ENCODE assay signal across 10 cellular contexts in the genomic region with DNA sequence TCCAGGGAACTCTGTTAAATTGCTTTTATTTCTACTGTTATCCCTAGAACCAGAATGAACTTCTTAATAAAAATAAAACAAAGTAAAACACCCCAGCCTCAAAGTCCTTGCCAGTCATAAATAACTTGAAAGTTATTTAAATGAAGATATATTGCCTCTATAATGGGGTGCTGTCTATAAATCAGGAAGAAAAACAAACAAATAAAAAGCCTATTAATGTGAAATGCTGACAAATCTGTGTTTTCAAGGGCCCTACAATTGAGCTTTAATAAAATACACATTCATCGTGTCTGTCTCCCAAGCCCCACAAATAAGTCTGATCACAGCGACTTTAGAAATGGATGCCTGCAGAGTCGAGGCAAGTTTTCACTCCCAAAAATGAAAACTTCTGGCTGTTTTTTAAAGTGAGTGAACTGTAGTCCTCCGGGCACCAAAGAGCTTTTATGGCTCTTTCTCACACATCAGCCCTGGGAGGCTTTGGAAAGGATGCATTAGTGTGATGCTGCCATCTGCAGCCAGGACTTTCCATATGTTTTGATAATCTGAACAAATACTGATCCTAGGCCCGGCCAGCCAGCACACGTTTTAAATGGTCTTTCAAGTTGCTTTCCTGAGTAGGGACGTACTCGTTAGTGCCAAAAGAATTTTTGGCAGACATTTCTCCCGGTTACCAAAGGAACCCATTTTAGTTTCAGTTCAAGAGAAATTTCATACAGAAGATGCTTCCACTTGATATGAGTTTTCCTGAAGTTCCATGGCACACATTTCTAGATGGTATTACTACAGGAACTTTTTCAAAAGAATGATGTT. TPM values are rescaled to one million over a fixed set of nuclear protein-coding genes. Genes with fewer than 3 reads are reported as not detected.
DNase-seq lines count a peak whose midpoint lies in the region; ATAC-seq, FAIRE-seq and TF ChIP-seq lines count a peak whose summit lies in the region.
"Had no signal": no experiment of that assay in that cellular context is flagged by ENCODE, and none has a peak within 500 bp of the region (broad histone marks: within the 10 kb centered on the region; RNA-seq: fewer than 3 reads in every experiment).

No MANE protein-coding gene starts in this region.

- H3K9me3 ChIP-seq in pancreas: no peaks in the 10 kb centered on the region

- no peak for TF ChIP-seq CTCF in pancreas (IDR thresholded peaks at IDR 0.05)

- FAIRE-seq in pancreas (lab: Jason Lieb, UNC): no peak

- DNase-seq in NOMO-1 treated with DMSO at 0.1 percent for 48 hours (lab: John Stamatoyannopoulos, UW; ENCODE audit: unreplicated experiment): peak; percentile 1
- no peak for DNase-seq in NOMO-1 (lab: John Stamatoyannopoulos, UW; ENCODE audit: unreplicated experiment in 2 of 2)
- peak; percentile 58 for DNase-seq in NCI-H2227 (lab: John Stamatoyannopoulos, UW; ENCODE audit: unreplicated experiment)
- DNase-seq in dermis blood vessel endothelial cell: peak; percentile 35
- DNase-seq in pancreas: peak in 1 of 6 donors; percentile 9
- no peak for DNase-seq in C1 segment of cervical spinal cord (lab: John Stamatoyannopoulos, UW)
- no peak for DNase-seq in activated CD4-positive, alpha-beta T cell treated with anti-CD3 and anti-CD28 coated beads, Interleukin-2, amount 50 U/mL, for 4 hours

- no peak overlapping the region for H3K27ac ChIP-seq in pancreas
- H3K27ac ChIP-seq: skin epidermis had no signal

- 13 to 15% methylated on average over 9 of the region's 9 CpGs for WGBS in pancreas, 2 donors

- intact Hi-C loops in pancreas (cut with DNase I): no loop called here

- H3K4me1 ChIP-seq in pancreas: no peaks in the 10 kb centered on the region

- H3K4me3 ChIP-seq in pancreas: no peak overlapping the region
- H3K4me3 ChIP-seq: skin epidermis had no signal

- no peaks in the 10 kb centered on the region for H3K27me3 ChIP-seq in pancreas

- ATAC-seq in pancreas (peak in 3 of 4 donors; percentile 43 to 59 (median 59)), GM19455 (IDR thresholded peaks at IDR 0.05; ENCODE audit: unreplicated experiment) (no peak)

- no peaks in the 10 kb centered on the region for H3K36me3 ChIP-seq in pancreas

RNA-seq across cellular contexts. Expression of a gene that starts 16.3 kb away (rescaled TPM):
- total RNA-seq in dermis blood vessel endothelial cell: not detected in 2 replicates
- total RNA-seq in pancreas: not detected
- under 1 TPM in 1 of 2 donors, not detected in 1; 0.12 TPM for polyA plus RNA-seq in pancreas
- total RNA-seq: activated CD8-positive, alpha-beta memory T cell treated with anti-CD3 and anti-CD28 coated beads for 36 hours had no signal

Comparison
In these comparisons a context has a peak if more than half of its experiments do, and no peak if none do; other contexts are left out.
1. DNase-seq: peak in NOMO-1 treated with DMSO at 0.1 percent for 48 hours (single experiment), NCI-H2227 (single experiment) and dermis blood vessel endothelial cell (single experiment); none in NOMO-1 (0 of 2), C1 segment of cervical spinal cord (0 of 14) and activated CD4-positive, alpha-beta T cell treated with anti-CD3 and anti-CD28 coated beads, Interleukin-2, amount 50 U/mL, for 4 hours (0 of 2).